In genomic region chr9:35645736-35646582, GRCh38 we compare ENCODE assay signal across 8 cellular contexts. TPM values are rescaled to one million over a fixed set of nuclear protein-coding genes. Genes with fewer than 3 reads are reported as not detected.
DNase-seq lines count a peak whose midpoint lies in the region; ATAC-seq and TF ChIP-seq lines count a peak whose summit lies in the region.

No MANE protein-coding gene starts in this region.

- no peak overlapping the region for H2AK5ac ChIP-seq in mesendoderm (ENCODE audit: low read length)

- H2BK15ac ChIP-seq in mesendoderm (replicated peaks; ENCODE audit: low read depth): no peak overlapping the region

- H2BK120ac ChIP-seq in mesendoderm (ENCODE audit: low read depth, low read length): no peak overlapping the region

- peak overlapping the region; percentile 70 for H3K9ac ChIP-seq in mesendoderm (ENCODE audit: low read length)

- intact Hi-C loops in uterus (cut with DNase I; ENCODE audit: low total_unique reads): no loop called here

- no peak for TF ChIP-seq POLR2A in uterus (IDR thresholded peaks at IDR 0.05)

- H2BK5ac ChIP-seq in mesendoderm (ENCODE audit: low read length): no peak overlapping the region

- peak overlapping the region; percentile 92 for H3K56ac ChIP-seq in mesendoderm (ENCODE audit: low read length)

- ATAC-seq in HG02798 (IDR thresholded peaks at IDR 0.05; ENCODE audit: poor library complexity, unreplicated experiment): peak; percentile 7

- H3K79me1 ChIP-seq in mesendoderm (ENCODE audit: low read length): no peaks in the 10 kb centered on the region

- peak overlapping the region; percentile 42 for H3K4me2 ChIP-seq in mesendoderm (ENCODE audit: low read length)

- peak overlapping the region; percentile 52 for H3K18ac ChIP-seq in mesendoderm (ENCODE audit: low read length)

- H4K8ac ChIP-seq in mesendoderm (ENCODE audit: low read depth, low read length): no peak overlapping the region

- H3K4me1 ChIP-seq in mesendoderm (ENCODE audit: control insufficient read depth, low read depth, low read length) (no peaks in the 10 kb centered on the region), uterus (no peaks in the 10 kb centered on the region)

- TF ChIP-seq CTCF in GM12865 (IDR thresholded peaks at IDR 0.05; ENCODE audit: insufficient read depth, low read depth, low read length, missing control alignments) (no peak), uterus (IDR thresholded peaks at IDR 0.05) (peak in 1 of 4 experiments; percentile 18)

- H3K27ac ChIP-seq in mesendoderm (ENCODE audit: low read depth, low read length): peak overlapping the region; percentile 72
- H3K27ac ChIP-seq in uterus: peak overlapping the region; percentile 85 to 86

- no CpG with 5 or more reads among the region's 25 CpGs for WGBS in mesendoderm (ENCODE audit: extremely low coverage, insufficient coverage, low lambda C conversion rate)

- no peak overlapping the region for H3K23ac ChIP-seq in mesendoderm (ENCODE audit: low read length)

- no peaks in the 10 kb centered on the region for H3K79me2 ChIP-seq in mesendoderm (ENCODE audit: control insufficient read depth, insufficient read depth, low read length)

- H3K36me3 ChIP-seq in mesendoderm (ENCODE audit: control insufficient read depth, insufficient read depth, low read length) (no peaks in the 10 kb centered on the region), uterus (no peaks in the 10 kb centered on the region)

- H3K27me3 ChIP-seq in mesendoderm (ENCODE audit: insufficient read depth, low read length, poor library complexity) (no peaks in the 10 kb centered on the region), uterus (no peaks in the 10 kb centered on the region)

- no peak overlapping the region for H4K5ac ChIP-seq in mesendoderm (ENCODE audit: low read length)

- H3K4me3 ChIP-seq in GM12865 (ENCODE audit: low read depth, low read length) (peak overlapping the region; percentile 82), mesendoderm (ENCODE audit: low read length) (peak overlapping the region; percentile 85), uterus (peak overlapping the region; percentile 40 to 55)

- H3K9me3 ChIP-seq in uterus: no peaks in the 10 kb centered on the region

- H3K4ac ChIP-seq in mesendoderm (ENCODE audit: low read depth, low read length): no peak overlapping the region

- DNase-seq in GM12865 (ENCODE audit: low read depth): no peak
- peak; percentile 74 for DNase-seq in OCI-M1 (lab: John Stamatoyannopoulos, UW)
- peak; percentile 73 for DNase-seq in ecto neural progenitor cell (ENCODE audit: low spot score)
- DNase-seq in mesendoderm: peak; percentile 92
- peak; percentile 57 to 59 for DNase-seq in uterus
- no peak for DNase-seq in NCI-H2029 (lab: John Stamatoyannopoulos, UW)
- DNase-seq in AG08396 (ENCODE audit: low spot score): no peak

RNA-seq across cellular contexts. Expression of gene SIT1, which starts 4.8 kb away (rescaled TPM):
- polyA plus RNA-seq in mesendoderm (2013, experiment 1 of 2): 0.87 TPM
- polyA plus RNA-seq in mesendoderm (2013, experiment 2 of 2): 0.91 TPM
- under 1 TPM in 2 of 4 donors, not detected in 2; 0.21 to 0.51 TPM for total RNA-seq in uterus

RNA-seq across cellular contexts. Expression of gene RMRP, which starts 11.9 kb away (rescaled TPM):
- not detected for polyA plus RNA-seq in mesendoderm (2013, experiment 1 of 2)
- not detected for polyA plus RNA-seq in mesendoderm (2013, experiment 2 of 2)
- over 10,000 TPM in 2 of 4 donors, 1,000 to 10,000 TPM in 2; 2,632 to 57,722 (median 9,015) TPM for total RNA-seq in uterus

RNA-seq across cellular contexts. Expression of gene CCDC107, which starts 12.1 kb away (rescaled TPM):
- polyA plus RNA-seq in mesendoderm (2013, experiment 1 of 2): 7.8 TPM
- 6.8 TPM for polyA plus RNA-seq in mesendoderm (2013, experiment 2 of 2)
- total RNA-seq in uterus: 100 to 1,000 TPM in 1 of 4 donors, 10 to 100 TPM in 2, 1 to 10 TPM in 1; 9.0 to 120 (median 32.1) TPM

RNA-seq across cellular contexts. Expression of gene ARHGEF39, which starts 19.0 kb away (rescaled TPM):
- polyA plus RNA-seq in mesendoderm (2013, experiment 1 of 2): 13.9 TPM
- 14.0 TPM for polyA plus RNA-seq in mesendoderm (2013, experiment 2 of 2)
- total RNA-seq in uterus: 1 to 10 TPM in 3 of 4 donors, not detected in 1; 1.5 to 3.6 (median 2.4) TPM

RNA-seq across cellular contexts. Expression of gene CD72, which starts 27.7 kb away (rescaled TPM):
- polyA plus RNA-seq in mesendoderm (2013, experiment 1 of 2): 1.2 TPM
- 1.6 TPM for polyA plus RNA-seq in mesendoderm (2013, experiment 2 of 2)
- 1 to 10 TPM in 2 of 4 donors, not detected in 2; 2.8 to 3.0 TPM for total RNA-seq in uterus

Comparison
In these comparisons a context has a peak if more than half of its experiments do, and no peak if none do; other contexts are left out.
1. DNase-seq: peak in OCI-M1 (single experiment), ecto neural progenitor cell (single experiment), mesendoderm (single experiment) and uterus (2 of 2); none in GM12865 (single experiment), NCI-H2029 (single experiment) and AG08396 (single experiment).
2. Peak in every context shown above with its lines, with median percentiles within 50 percentile points of each other: H3K4me3 ChIP-seq.